16 cellular contexts compared by ENCODE assay signal in genomic region chr10:23070819-23071218, GRCh38. TPM values are rescaled to one million over a fixed set of nuclear protein-coding genes. Genes with fewer than 3 reads are reported as not detected.
DNase-seq lines count a peak whose midpoint lies in the region; ATAC-seq and TF ChIP-seq lines count a peak whose summit lies in the region.
"Had no signal": no experiment of that assay in that cellular context is flagged by ENCODE, and none has a peak within 500 bp of the region (broad histone marks: within the 10 kb centered on the region; RNA-seq: fewer than 3 reads in every experiment).

No MANE protein-coding gene starts in this region.

- DNase-seq in NCI-H128 (lab: John Stamatoyannopoulos, UW; ENCODE audit: unreplicated experiment): peak; percentile 22
- no peak for DNase-seq in nephron progenitor cell
- DNase-seq in T-helper 9 cell: no peak
- no peak for DNase-seq in DMS 273 treated with DMSO at 0.1 percent for 48 hours (lab: John Stamatoyannopoulos, UW)
- DNase-seq in left lobe of liver (ENCODE audit: low spot score): no peak
- DNase-seq: activated CD4-positive, alpha-beta T cell treated with anti-CD3 and anti-CD28 coated beads for 48 hours; CD4-positive, alpha-beta memory T cell; colonic mucosa; mesenchymal stem cell; NCI-H2171 treated with DMSO at 0.1 percent for 48 hours; ovary; stimulated activated CD4-positive, alpha-beta T cell treated with anti-CD3 and anti-CD28 coated beads, Interleukin-12 subunit alpha, Interleukin-12 subunit beta, amount 100 ng/mL, for 4 hours had no signal

- ATAC-seq in GM18873 (IDR thresholded peaks at IDR 0.05; ENCODE audit: low FRiP score, unreplicated experiment) (peak; percentile 67), HG02623 (IDR thresholded peaks at IDR 0.05; ENCODE audit: unreplicated experiment) (peak; percentile 40), left lobe of liver (no peak)
- ATAC-seq: K562 had no signal

- peaks cover 50% of the 10 kb centered on the region for H3K4me1 Mint-ChIP-seq in nephron progenitor cell

- H3K27me3 Mint-ChIP-seq in nephron progenitor cell (ENCODE audit: low read depth, poor library complexity): peaks cover 4% of the 10 kb centered on the region

- peak overlapping the region; percentile 38 for H3K4me3 Mint-ChIP-seq in nephron progenitor cell
- H3K4me3 Mint-ChIP-seq: CD4-positive, alpha-beta memory T cell; T-helper 1 cell treated with Interleukin-12 subunit alpha and Interleukin-12 subunit beta and Interleukin-4 antibody, amounts not matched to agents 30 μg/mL and 1 μg/mL, for 36 hours had no signal

- peaks cover 12% of the 10 kb centered on the region for H3K9me3 Mint-ChIP-seq in nephron progenitor cell
- H3K9me3 Mint-ChIP-seq: CD4-positive, alpha-beta memory T cell; T-helper 1 cell treated with Interleukin-12 subunit alpha and Interleukin-12 subunit beta and Interleukin-4 antibody, amounts not matched to agents 30 μg/mL and 1 μg/mL, for 36 hours had no signal

- H3K27ac Mint-ChIP-seq in nephron progenitor cell: no peak overlapping the region
- H3K27ac Mint-ChIP-seq: T-helper 1 cell treated with Interleukin-12 subunit alpha and Interleukin-12 subunit beta and Interleukin-4 antibody, amounts not matched to agents 30 μg/mL and 1 μg/mL, for 36 hours had no signal

- H3K36me3 Mint-ChIP-seq in nephron progenitor cell (ENCODE audit: low read depth): peaks cover 14% of the 10 kb centered on the region
- H3K36me3 Mint-ChIP-seq: CD4-positive, alpha-beta memory T cell had no signal

- no peak for TF ChIP-seq CTCF in nephron progenitor cell (IDR thresholded peaks at IDR 0.05)

RNA-seq across cellular contexts. Expression of gene MSRB2, which starts 24.6 kb away (rescaled TPM):
- total RNA-seq in left lobe of liver: 34.2 TPM
